22 cellular contexts compared by ENCODE assay signal in the genomic region with DNA sequence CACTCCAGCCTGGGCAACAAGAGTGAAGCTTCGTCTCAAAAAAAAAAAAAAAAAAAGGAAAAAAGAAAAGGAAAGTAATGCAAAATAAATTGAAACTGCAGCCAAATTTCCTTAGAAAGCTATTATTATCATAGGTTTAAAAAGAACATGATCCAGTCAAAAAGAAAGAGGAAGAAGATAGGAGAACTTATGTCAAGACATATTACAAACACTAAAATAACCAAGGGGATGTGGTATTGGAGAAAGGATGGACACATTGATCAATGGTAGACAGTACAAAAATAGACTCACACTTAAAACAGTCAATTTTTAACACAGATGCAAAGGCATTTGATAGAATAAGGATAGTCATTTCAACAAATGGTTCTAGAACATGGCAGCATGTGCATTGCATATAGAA.
"Had no signal": no experiment of that assay in that cellular context is flagged by ENCODE, and none has a peak within 500 bp of the region (broad histone marks: within the 10 kb centered on the region; RNA-seq: fewer than 3 reads in every experiment).

No MANE protein-coding gene starts in this region.

- H3K27ac Mint-ChIP-seq: activated naive CD8-positive, alpha-beta T cell; activated T-helper 2 cell treated with anti-CD3 and anti-CD28 coated beads, Interferon-gamma antibody, Interleukin-2, Interleukin-4, amounts not matched to agents 10 μg/mL and 5 μg/mL and 100 μg/mL, durations not matched to agents 14 hours and 24 hours and 36 hours; nephron; stimulated activated naive CD8-positive, alpha-beta T cell treated with anti-CD3 and anti-CD28 coated beads, Interleukin-15, amount 100 ng/mL, for 72 hours had no signal

- H3K4me3 Mint-ChIP-seq: activated naive CD8-positive, alpha-beta T cell; activated T-cell treated with anti-CD3 and anti-CD28 coated beads, Interleukin-2, amount 50 U/mL, for 4 hours; central memory CD8-positive, alpha-beta T cell; memory B cell; nephron; stimulated activated naive CD8-positive, alpha-beta T cell treated with anti-CD3 and anti-CD28 coated beads, Interleukin-15, amount 100 ng/mL, for 72 hours had no signal

- FAIRE-seq: urothelium cell line had no signal

- H3K9me3 Mint-ChIP-seq: activated T-cell treated with anti-CD3 and anti-CD28 coated beads, Interleukin-2, amount 50 U/mL, for 4 hours; central memory CD8-positive, alpha-beta T cell had no signal

- ATAC-seq: activated T-cell treated with anti-CD3 and anti-CD28 coated beads, Interleukin-2, amount 50 U/mL, for 4 hours; heart left ventricle; left cardiac atrium; right cardiac atrium; stimulated activated naive CD8-positive, alpha-beta T cell treated with anti-CD3 and anti-CD28 coated beads, Interleukin-15, amount 100 ng/mL, for 72 hours had no signal

- DNase-seq: activated CD4-positive, alpha-beta T cell treated with anti-CD3 and anti-CD28 coated beads for 1 hour; activated CD4-positive, alpha-beta T cell treated with anti-CD3 and anti-CD28 coated beads, Interleukin-2, amount 50 U/mL, for 4 hours; activated CD8-positive, alpha-beta memory T cell treated with anti-CD3 and anti-CD28 coated beads for 24 hours; activated CD8-positive, alpha-beta memory T cell treated with anti-CD3 and anti-CD28 coated beads, Interleukin-2, amount 50 U/mL, for 4 hours; activated naive CD4-positive, alpha-beta T cell; activated T-cell treated with anti-CD3 and anti-CD28 coated beads, Interleukin-2, amount 50 U/mL, for 4 hours; adrenal gland; brain microvascular endothelial cell; heart left ventricle; islet precursor cell; left cardiac atrium; ovary; right cardiac atrium; stimulated activated CD4-positive, alpha-beta T cell treated with anti-CD3 and anti-CD28 coated beads, Interleukin-12 subunit alpha, Interleukin-12 subunit beta, amount 100 ng/mL, for 4 hours; stimulated activated CD4-positive, alpha-beta T cell treated with anti-CD3 and anti-CD28 coated beads, Interleukin-4, amount 100 ng/mL, for 4 hours; stimulated activated naive CD8-positive, alpha-beta T cell treated with anti-CD3 and anti-CD28 coated beads, Interleukin-15, amount 100 ng/mL, for 72 hours had no signal

- H3K36me3 Mint-ChIP-seq: activated naive CD8-positive, alpha-beta T cell had no signal
